23 cellular contexts compared by ENCODE assay signal in genomic region chr12:53953831-53954693, GRCh38. TPM values are rescaled to one million over a fixed set of nuclear protein-coding genes. Genes with fewer than 3 reads are reported as not detected.
DNase-seq lines count a peak whose midpoint lies in the region; ATAC-seq and TF ChIP-seq lines count a peak whose summit lies in the region.
"Had no signal": no experiment of that assay in that cellular context is flagged by ENCODE, and none has a peak within 500 bp of the region (broad histone marks: within the 10 kb centered on the region; RNA-seq: fewer than 3 reads in every experiment).

No MANE protein-coding gene starts in this region.

- no peak for TF ChIP-seq POLR2A in gastrocnemius medialis (IDR thresholded peaks at IDR 0.05)

- ATAC-seq in CD4-positive, alpha-beta T cell (ENCODE audit: poor library complexity), result no peak
- ATAC-seq in natural killer cell treated with Interleukin-12 subunit alpha and Interleukin-12 subunit beta and Interleukin-15 and Interleukin-18, amount 100 ng/mL, for 72 hours, result no peak
- no peak for ATAC-seq in gastrocnemius medialis

- H3K4me1 ChIP-seq in gastrocnemius medialis, result no peaks in the 10 kb centered on the region

- H3K36me3 Mint-ChIP-seq in T-helper 2 cell treated with Interferon-gamma antibody and Interleukin-4, amounts not matched to agents 5 μg/mL and 100 μg/mL, for 36 hours (ENCODE audit: low read depth), result no peaks in the 10 kb centered on the region
- H3K36me3 Mint-ChIP-seq in CD4-positive, alpha-beta T cell (ENCODE audit: low read depth), result no peaks in the 10 kb centered on the region
- peaks cover 5% of the 10 kb centered on the region for H3K36me3 Mint-ChIP-seq in natural killer cell treated with Interleukin-12 subunit alpha and Interleukin-12 subunit beta and Interleukin-15 and Interleukin-18, amount 100 ng/mL, for 72 hours

- H3K4me3 Mint-ChIP-seq in T-helper 2 cell treated with Interferon-gamma antibody and Interleukin-4, amounts not matched to agents 5 μg/mL and 100 μg/mL, for 36 hours, result no peak overlapping the region
- no peak overlapping the region for H3K4me3 Mint-ChIP-seq in CD4-positive, alpha-beta T cell
- H3K4me3 Mint-ChIP-seq in natural killer cell treated with Interleukin-12 subunit alpha and Interleukin-12 subunit beta and Interleukin-15 and Interleukin-18, amount 100 ng/mL, for 72 hours, result no peak overlapping the region

- H3K4me1 Mint-ChIP-seq in T-helper 2 cell treated with Interferon-gamma antibody and Interleukin-4, amounts not matched to agents 5 μg/mL and 100 μg/mL, for 36 hours (ENCODE audit: low read depth), result peaks cover 11% of the 10 kb centered on the region
- H3K4me1 Mint-ChIP-seq in CD4-positive, alpha-beta T cell (ENCODE audit: low read depth), result peaks cover 33% of the 10 kb centered on the region
- peaks cover 18 to 23% of the 10 kb centered on the region in 2 donors for H3K4me1 Mint-ChIP-seq in natural killer cell treated with Interleukin-12 subunit alpha and Interleukin-12 subunit beta and Interleukin-15 and Interleukin-18, amount 100 ng/mL, for 72 hours (ENCODE audit: low read depth in 2 of 2)

- in situ Hi-C loops in gastrocnemius medialis (cut with MboI; ENCODE audit: low sequenced_read_pairs in 4 of 4), result no loop called here

- peaks cover 99% of the 10 kb centered on the region for H3K27me3 ChIP-seq in CD4-positive, alpha-beta T cell (ENCODE audit: control insufficient read depth, insufficient read depth, low read length)
- H3K27me3 ChIP-seq in WERI-Rb-1 (ENCODE audit: insufficient read depth, low read depth, severe bottlenecking) (peaks cover 77% of the 10 kb centered on the region), gastrocnemius medialis (peaks cover 90 to 100% (median 90%) of the 10 kb centered on the region in 3 donors)

- POLR2A ChIA-PET in CD4-positive, alpha-beta T cell (lab: Charles Lee), result interaction anchor here (1.4 kb wide), 1 partner anchor 18 kb away, joined by 3 read pairs; the partner anchor contains the start of gene HOXC11

- H3K27me3 Mint-ChIP-seq in T-helper 2 cell treated with Interferon-gamma antibody and Interleukin-4, amounts not matched to agents 5 μg/mL and 100 μg/mL, for 36 hours (ENCODE audit: low read depth), result peaks cover 94% of the 10 kb centered on the region
- H3K27me3 Mint-ChIP-seq in CD4-positive, alpha-beta T cell, result peaks cover 95% of the 10 kb centered on the region
- H3K27me3 Mint-ChIP-seq in natural killer cell treated with Interleukin-12 subunit alpha and Interleukin-12 subunit beta and Interleukin-15 and Interleukin-18, amount 100 ng/mL, for 72 hours, result peaks cover 54 to 64% of the 10 kb centered on the region in 2 donors

- CTCF ChIA-PET in CD4-positive, alpha-beta T cell (lab: Charles Lee), result no interaction called here

- H3K4me3 ChIP-seq in WERI-Rb-1 (ENCODE audit: low read depth, low read length) (peak overlapping the region; percentile 50), gastrocnemius medialis (peak overlapping the region in 1 of 4 donors; percentile 10)

- no peak for TF ChIP-seq CTCF in CD4-positive, alpha-beta T cell (IDR thresholded peaks at IDR 0.05)
- TF ChIP-seq CTCF in WERI-Rb-1 (IDR thresholded peaks at IDR 0.05; ENCODE audit: low read depth, low read length) (no peak), gastrocnemius medialis (IDR thresholded peaks at IDR 0.05 in 4 of 5, conservative IDR thresholded peaks at IDR 0.05 in 1 of 5) (no peak)

- DNase-seq in T-helper 2 cell treated with Interferon-gamma antibody and Interleukin-4, amounts not matched to agents 5 μg/mL and 100 μg/mL, for 36 hours (ENCODE audit: low spot score), result no peak
- DNase-seq in T-helper 2 cell (no peak), WERI-Rb-1 (no peak), gastrocnemius medialis (no peak), DMS153 (lab: John Stamatoyannopoulos, UW) (no peak), NOMO-1 (lab: John Stamatoyannopoulos, UW; ENCODE audit: unreplicated experiment in 2 of 2) (no peak)
- DNase-seq in CD4-positive, alpha-beta T cell, result no peak
- DNase-seq in natural killer cell treated with Interleukin-12 subunit alpha and Interleukin-12 subunit beta and Interleukin-15 and Interleukin-18, amount 100 ng/mL, for 72 hours (ENCODE audit: low spot score), result no peak
- DNase-seq: activated CD8-positive, alpha-beta memory T cell treated with anti-CD3 and anti-CD28 coated beads for 24 hours; amniotic stem cell; DMS 273 treated with DMSO at 0.1 percent for 48 hours; NCI-H146; NCI-H2171 treated with DMSO at 0.1 percent for 48 hours; NCI-H69; Right ventricle myocardium superior had no signal

- H3K36me3 ChIP-seq in WERI-Rb-1 (no peaks in the 10 kb centered on the region), gastrocnemius medialis (no peaks in the 10 kb centered on the region)
- H3K36me3 ChIP-seq: BLaER1, neutrophil had no signal

- H3K9me3 ChIP-seq in CD4-positive, alpha-beta T cell (ENCODE audit: control insufficient read depth, low read length), result peaks cover 4% of the 10 kb centered on the region
- no peaks in the 10 kb centered on the region for H3K9me3 ChIP-seq in WERI-Rb-1 (ENCODE audit: severe bottlenecking)
- H3K9me3 ChIP-seq in gastrocnemius medialis, result no peaks in the 10 kb centered on the region
- H3K9me3 ChIP-seq: neutrophil had no signal

- intact Hi-C loops in CD4-positive, alpha-beta T cell (cut with DNase I, micrococcal nuclease), result loop anchor here in 1 of 2 experiments (5.0 kb wide), 1 partner anchor 33 kb away; the partner anchor contains the start of gene HOXC10
- intact Hi-C loops in gastrocnemius medialis (cut with DNase I; ENCODE audit: low total_unique reads), result no loop called here

- H3K27ac Mint-ChIP-seq in T-helper 2 cell treated with Interferon-gamma antibody and Interleukin-4, amounts not matched to agents 5 μg/mL and 100 μg/mL, for 36 hours, result peak overlapping the region; percentile 50
- peak overlapping the region; percentile 51 for H3K27ac Mint-ChIP-seq in CD4-positive, alpha-beta T cell
- peak overlapping the region; percentile 40 to 41 for H3K27ac Mint-ChIP-seq in natural killer cell treated with Interleukin-12 subunit alpha and Interleukin-12 subunit beta and Interleukin-15 and Interleukin-18, amount 100 ng/mL, for 72 hours

- H3K27ac ChIP-seq in CD4-positive, alpha-beta T cell (ENCODE audit: low read depth, low read length), result no peak overlapping the region
- no peak overlapping the region for H3K27ac ChIP-seq in WERI-Rb-1
- H3K27ac ChIP-seq in gastrocnemius medialis, result no peak overlapping the region
- H3K27ac ChIP-seq: BLaER1, neutrophil had no signal

- H3K9me3 Mint-ChIP-seq in T-helper 2 cell treated with Interferon-gamma antibody and Interleukin-4, amounts not matched to agents 5 μg/mL and 100 μg/mL, for 36 hours, result no peaks in the 10 kb centered on the region
- H3K9me3 Mint-ChIP-seq in CD4-positive, alpha-beta T cell, result no peaks in the 10 kb centered on the region
- H3K9me3 Mint-ChIP-seq in natural killer cell treated with Interleukin-12 subunit alpha and Interleukin-12 subunit beta and Interleukin-15 and Interleukin-18, amount 100 ng/mL, for 72 hours, result no peaks in the 10 kb centered on the region
- H3K9me3 Mint-ChIP-seq: activated T-helper 2 cell treated with anti-CD3 and anti-CD28 coated beads, Interferon-gamma antibody, Interleukin-2, Interleukin-4, amounts not matched to agents 10 μg/mL and 5 μg/mL and 100 μg/mL, durations not matched to agents 14 hours and 24 hours and 36 hours had no signal

RNA-seq across cellular contexts. Expression of gene HOXC12, which starts 0.6 kb away (rescaled TPM):
- total RNA-seq in CD4-positive, alpha-beta T cell, result not detected
- not detected for total RNA-seq in natural killer cell treated with Interleukin-12 subunit alpha and Interleukin-12 subunit beta and Interleukin-15 and Interleukin-18, amount 100 ng/mL, for 72 hours
- total RNA-seq in gastrocnemius medialis, result not detected
- total RNA-seq: A172; activated T-helper 2 cell treated with anti-CD3 and anti-CD28 coated beads, Interferon-gamma antibody, Interleukin-2, Interleukin-4, amounts not matched to agents 10 μg/mL and 5 μg/mL and 100 μg/mL, durations not matched to agents 14 hours and 24 hours and 36 hours; endothelial cell of umbilical vein; liver; mucosa of gallbladder; Right ventricle myocardium superior; ureter had no signal

RNA-seq across cellular contexts. Expression of gene HOXC13, which starts 15.4 kb away (rescaled TPM):
- not detected for total RNA-seq in CD4-positive, alpha-beta T cell
- not detected for total RNA-seq in natural killer cell treated with Interleukin-12 subunit alpha and Interleukin-12 subunit beta and Interleukin-15 and Interleukin-18, amount 100 ng/mL, for 72 hours
- total RNA-seq in gastrocnemius medialis, result under 1 TPM in 2 of 4 donors, not detected in 2; 0.10 to 0.33 TPM
- total RNA-seq: activated T-helper 2 cell treated with anti-CD3 and anti-CD28 coated beads, Interferon-gamma antibody, Interleukin-2, Interleukin-4, amounts not matched to agents 10 μg/mL and 5 μg/mL and 100 μg/mL, durations not matched to agents 14 hours and 24 hours and 36 hours; endothelial cell of umbilical vein; liver; mucosa of gallbladder; Right ventricle myocardium superior had no signal

RNA-seq across cellular contexts. Expression of gene HOXC11, which starts 18.9 kb away (rescaled TPM):
- not detected for total RNA-seq in CD4-positive, alpha-beta T cell
- total RNA-seq in natural killer cell treated with Interleukin-12 subunit alpha and Interleukin-12 subunit beta and Interleukin-15 and Interleukin-18, amount 100 ng/mL, for 72 hours, result not detected
- 1 to 10 TPM in 1 of 4 donors, under 1 TPM in 3; 0.24 to 1.1 (median 0.44) TPM for total RNA-seq in gastrocnemius medialis
- total RNA-seq: activated T-helper 2 cell treated with anti-CD3 and anti-CD28 coated beads, Interferon-gamma antibody, Interleukin-2, Interleukin-4, amounts not matched to agents 10 μg/mL and 5 μg/mL and 100 μg/mL, durations not matched to agents 14 hours and 24 hours and 36 hours; endothelial cell of umbilical vein; liver; mucosa of gallbladder; Right ventricle myocardium superior had no signal

RNA-seq across cellular contexts. Expression of gene HOTAIR, which starts 20.7 kb away (rescaled TPM):
- total RNA-seq in CD4-positive, alpha-beta T cell, result not detected
- total RNA-seq in natural killer cell treated with Interleukin-12 subunit alpha and Interleukin-12 subunit beta and Interleukin-15 and Interleukin-18, amount 100 ng/mL, for 72 hours, result not detected
- total RNA-seq in gastrocnemius medialis, result under 1 TPM in 3 of 4 donors, not detected in 1; 0.35 to 0.83 (median 0.56) TPM
- total RNA-seq: activated T-helper 2 cell treated with anti-CD3 and anti-CD28 coated beads, Interferon-gamma antibody, Interleukin-2, Interleukin-4, amounts not matched to agents 10 μg/mL and 5 μg/mL and 100 μg/mL, durations not matched to agents 14 hours and 24 hours and 36 hours; endothelial cell of umbilical vein; liver; mucosa of gallbladder; Right ventricle myocardium superior had no signal

RNA-seq across cellular contexts. Expression of gene HOXC10, which starts 30.9 kb away (rescaled TPM):
- not detected for total RNA-seq in CD4-positive, alpha-beta T cell
- total RNA-seq in natural killer cell treated with Interleukin-12 subunit alpha and Interleukin-12 subunit beta and Interleukin-15 and Interleukin-18, amount 100 ng/mL, for 72 hours, result not detected
- 10 to 100 TPM; 23.9 to 48.3 (median 40.3) TPM for total RNA-seq in gastrocnemius medialis
- total RNA-seq: activated T-helper 2 cell treated with anti-CD3 and anti-CD28 coated beads, Interferon-gamma antibody, Interleukin-2, Interleukin-4, amounts not matched to agents 10 μg/mL and 5 μg/mL and 100 μg/mL, durations not matched to agents 14 hours and 24 hours and 36 hours; endothelial cell of umbilical vein; liver; mucosa of gallbladder; Right ventricle myocardium superior had no signal
